In the genomic region with DNA sequence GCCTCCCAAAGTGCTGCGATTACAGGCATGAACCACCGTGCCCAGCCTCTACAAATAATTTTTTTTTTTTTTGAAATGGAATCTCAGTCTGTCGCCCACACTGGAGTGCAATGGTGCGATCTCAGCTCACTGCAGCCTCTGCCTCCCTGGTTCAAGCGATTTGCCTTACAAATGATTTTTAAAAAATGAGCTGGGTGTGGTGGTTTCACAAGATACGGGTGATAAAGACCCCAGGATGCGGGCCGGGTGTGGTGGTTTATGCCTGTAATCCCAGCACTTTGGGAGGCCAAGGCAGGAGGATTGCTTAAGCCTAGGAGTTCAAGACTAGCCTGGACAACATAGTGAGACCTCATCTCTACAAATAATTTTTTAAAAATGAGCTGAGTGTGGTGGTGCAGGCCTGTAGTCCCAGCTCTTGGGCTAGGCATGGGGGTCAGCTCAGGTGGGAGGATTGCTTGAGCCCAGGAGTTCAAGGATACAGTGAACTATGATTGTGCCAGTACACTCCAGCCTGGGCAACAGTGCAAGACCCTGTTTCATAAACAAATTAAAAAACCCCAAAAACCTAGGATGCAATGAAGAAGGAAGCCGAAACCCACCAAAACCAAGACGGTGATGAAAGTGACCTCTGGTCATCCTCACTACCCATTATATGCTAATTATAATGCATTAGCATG, we compare ENCODE assay signal across 3 cellular contexts.
"Had no signal": no experiment of that assay in that cellular context is flagged by ENCODE, and none has a peak within 500 bp of the region (broad histone marks: within the 10 kb centered on the region; RNA-seq: fewer than 3 reads in every experiment).

No MANE protein-coding gene starts in this region.

- DNase-seq: GDM1, GF-D8 had no signal

- ATAC-seq: GM12878 had no signal

- H3K4me3 ChIP-seq: GM12878 had no signal
